ENCODE assay signal across 10 cellular contexts in the genomic region with DNA sequence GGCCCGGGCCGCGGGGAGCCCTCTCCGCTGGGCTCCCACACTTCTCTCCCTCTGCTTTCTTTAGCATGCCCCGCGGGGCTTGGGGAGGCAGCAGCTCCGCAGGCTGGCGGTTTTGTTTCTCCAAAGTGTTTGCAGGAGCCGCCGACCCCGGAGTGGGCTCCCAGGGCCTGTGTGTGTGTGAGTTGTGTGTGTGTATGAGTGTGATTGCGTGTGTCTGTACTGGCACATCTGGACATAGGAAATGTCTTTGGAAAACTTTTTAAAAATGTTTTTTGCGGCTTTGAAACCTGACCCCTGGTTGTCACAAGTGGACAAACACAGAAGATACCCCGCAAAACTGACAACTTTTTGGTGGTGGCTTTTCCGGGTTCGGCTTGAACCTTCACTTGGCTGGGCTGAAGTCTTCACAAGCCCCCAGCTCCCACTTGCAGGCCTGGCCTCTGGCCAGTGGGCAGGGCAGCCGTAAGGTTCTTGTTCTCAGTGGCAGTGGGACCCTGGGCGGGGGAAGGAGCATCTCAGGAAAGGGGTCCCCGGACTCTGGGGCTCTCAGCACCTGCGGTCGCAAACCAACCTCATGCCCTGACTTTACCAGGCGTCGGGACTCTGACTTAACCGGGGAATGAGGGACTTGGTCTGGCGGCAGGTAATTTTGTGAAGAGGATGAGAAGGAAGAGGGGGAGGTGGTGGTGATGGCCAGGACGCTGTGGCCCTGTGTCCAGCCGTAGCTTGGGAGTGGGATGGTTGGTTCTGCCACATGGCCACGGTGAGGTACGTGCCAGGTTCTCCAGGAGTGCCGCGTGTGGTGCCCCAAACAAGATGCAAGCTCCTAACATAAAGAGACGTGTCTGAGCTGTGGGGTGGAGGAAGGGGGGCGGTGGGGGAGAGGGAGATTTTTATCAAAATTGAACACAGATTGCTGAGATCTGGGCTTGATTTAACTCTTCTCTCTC. TPM values are rescaled to one million over a fixed set of nuclear protein-coding genes. Genes with fewer than 3 reads are reported as not detected.
DNase-seq lines count a peak whose midpoint lies in the region; ATAC-seq, FAIRE-seq and TF ChIP-seq lines count a peak whose summit lies in the region.
"Had no signal": no experiment of that assay in that cellular context is flagged by ENCODE, and none has a peak within 500 bp of the region (broad histone marks: within the 10 kb centered on the region; RNA-seq: fewer than 3 reads in every experiment).

No MANE protein-coding gene starts in this region.

- H3K4me3 Mint-ChIP-seq in WTC11 = peak overlapping the region; percentile 70

- FAIRE-seq in D721Med (lab: Jason Lieb, UNC) = no peak
- FAIRE-seq: bronchial epithelial cell had no signal

- H3K4me2 ChIP-seq in BLaER1 treated with 17β-estradiol and CSF1 and Interleukin-3, amounts not matched to agents 10 nM and 100 nM = peak overlapping the region; percentile 41 to 83 (median 67)

- POLR2A ChIA-PET in WTC11 (lab: Charles Lee) = interaction anchor here (0.6 kb wide), 1 partner anchor 350 kb away, joined by 3 read pairs; no protein-coding TSS in a partner anchor

- H3K27ac Mint-ChIP-seq in WTC11 = no peak overlapping the region

- H3K9me3 Mint-ChIP-seq in WTC11 = no peaks in the 10 kb centered on the region

- peak overlapping the region; percentile 35 to 63 (median 51) for H3K4me3 ChIP-seq in BLaER1 treated with 17β-estradiol and CSF1 and Interleukin-3, amounts not matched to agents 10 nM and 100 nM
- no peak overlapping the region for H3K4me3 ChIP-seq in effector memory CD4-positive, alpha-beta T cell (ENCODE audit: insufficient read depth, low read depth, low read length, poor library complexity, severe bottlenecking)

- no peak overlapping the region for H3K27ac ChIP-seq in BLaER1 treated with 17β-estradiol and CSF1 and Interleukin-3, amounts not matched to agents 10 nM and 100 nM
- no peak overlapping the region for H3K27ac ChIP-seq in effector memory CD4-positive, alpha-beta T cell (ENCODE audit: insufficient read depth, low read length, poor library complexity, severe bottlenecking)

- H3K27me3 ChIP-seq in BLaER1 treated with 17β-estradiol and CSF1 and Interleukin-3, amounts not matched to agents 10 nM and 100 nM = peaks cover 45 to 54% (median 51%) of the 10 kb centered on the region in 11 experiments
- peaks cover 9% of the 10 kb centered on the region for H3K27me3 ChIP-seq in effector memory CD4-positive, alpha-beta T cell (replicated peaks; ENCODE audit: control insufficient read depth, insufficient read depth, low read length, poor library complexity, severe bottlenecking)

- H4K20me1 ChIP-seq in BLaER1 treated with 17β-estradiol and CSF1 and Interleukin-3, amounts not matched to agents 10 nM and 100 nM = peaks cover 0 to 9% (median 0%) of the 10 kb centered on the region in 11 experiments; a peak in 2 of 22 replicates

- peaks cover 0 to 9% (median 0%) of the 10 kb centered on the region in 10 experiments; a peak in 1 of 20 replicates for H3K4me1 ChIP-seq in BLaER1 treated with 17β-estradiol and CSF1 and Interleukin-3, amounts not matched to agents 10 nM and 100 nM
- no peaks in the 10 kb centered on the region for H3K4me1 ChIP-seq in effector memory CD4-positive, alpha-beta T cell (ENCODE audit: control insufficient read depth, insufficient read depth, low read length, poor library complexity, severe bottlenecking)

- intact Hi-C loops in left ventricle myocardium superior (cut with micrococcal nuclease) = no loop called here

- H3K9ac ChIP-seq in BLaER1 treated with 17β-estradiol and CSF1 and Interleukin-3, amounts not matched to agents 10 nM and 100 nM = peak overlapping the region in 3 of 11 experiments; percentile 37 to 53 (median 46); a peak in 4 of 22 replicates

- CTCF ChIA-PET in WTC11 (lab: Charles Lee) = interaction anchor here (1.0 to 3.2 kb wide), 12 partner anchors 7 to 431 kb away, joined by 3 to 20 read pairs (median 4); no protein-coding TSS in a partner anchor

- TF ChIP-seq CTCF in WTC11 (IDR thresholded peaks at IDR 0.05) (no peak), D721Med (IDR thresholded peaks at IDR 0.05; ENCODE audit: insufficient read depth, missing control alignments) (no peak)

- peaks cover 26% of the 10 kb centered on the region for H3K4me1 Mint-ChIP-seq in WTC11

- DNase-seq in WTC11 (ENCODE audit: low spot score) (no peak), left ventricle myocardium superior (peak; percentile 49), pons (ENCODE audit: low spot score) (peak; percentile 17), D721Med (ENCODE audit: insufficient read length, low spot score) (no peak), middle frontal gyrus (ENCODE audit: extremely low spot score, low spot score) (no peak)
- DNase-seq in activated CD4-positive, CD25-positive, alpha-beta regulatory T cell (lab: John Stamatoyannopoulos, UW) = no peak
- DNase-seq in effector memory CD4-positive, alpha-beta T cell = no peak
- DNase-seq: stimulated activated CD4-positive, alpha-beta T cell treated with anti-CD3 and anti-CD28 coated beads, Interleukin-12 subunit alpha, Interleukin-12 subunit beta, amount 100 ng/mL, for 4 hours had no signal

- peaks cover 26% of the 10 kb centered on the region for H3K27me3 Mint-ChIP-seq in WTC11 (ENCODE audit: low read depth)

- no peaks in the 10 kb centered on the region for H3K36me3 Mint-ChIP-seq in WTC11

- H3K9me3 ChIP-seq in BLaER1 treated with 17β-estradiol and CSF1 and Interleukin-3, amounts not matched to agents 10 nM and 100 nM (replicated peaks in 1 of 11) = peaks cover 0 to 4% (median 0%) of the 10 kb centered on the region in 11 experiments; a peak in 2 of 22 replicates
- no peaks in the 10 kb centered on the region for H3K9me3 ChIP-seq in effector memory CD4-positive, alpha-beta T cell (ENCODE audit: control insufficient read depth, low read length)

- ATAC-seq in WTC11 (peak; percentile 32; the same call in 1 of the 2 replicates), left ventricle myocardium superior (peak; percentile 14)

- H3K36me3 ChIP-seq in BLaER1 treated with 17β-estradiol and CSF1 and Interleukin-3, amounts not matched to agents 10 nM and 100 nM = no peaks in the 10 kb centered on the region
- H3K36me3 ChIP-seq in effector memory CD4-positive, alpha-beta T cell (ENCODE audit: control insufficient read depth, insufficient read depth, low read length) = no peaks in the 10 kb centered on the region

TF ChIP-seq in WTC11, 78 proteins besides CTCF, POLR2A, EP300 and RAD21:
- TF ChIP-seq ZNF263 (CRISPR knock-in tag; IDR thresholded peaks at IDR 0.05; ENCODE audit: low read depth) = no peak
TF ChIP-seq in WTC11: peak in this region for 0.

RNA-seq across cellular contexts. Expression of a gene that starts 0.6 kb away (rescaled TPM):
- total RNA-seq in WTC11 (2021) = 2.0 to 3.1 TPM (median 3.0 TPM) in 3 replicates
- 16.1 TPM for total RNA-seq in left ventricle myocardium superior

Comparison
In these comparisons a context has a peak if more than half of its experiments do, and no peak if none do; other contexts are left out.
1. DNase-seq: peak in left ventricle myocardium superior (single experiment) and pons (single experiment); none in WTC11 (single experiment), activated CD4-positive, CD25-positive, alpha-beta regulatory T cell (0 of 4), effector memory CD4-positive, alpha-beta T cell (0 of 3), D721Med (single experiment) and middle frontal gyrus (single experiment).